In the genomic region with DNA sequence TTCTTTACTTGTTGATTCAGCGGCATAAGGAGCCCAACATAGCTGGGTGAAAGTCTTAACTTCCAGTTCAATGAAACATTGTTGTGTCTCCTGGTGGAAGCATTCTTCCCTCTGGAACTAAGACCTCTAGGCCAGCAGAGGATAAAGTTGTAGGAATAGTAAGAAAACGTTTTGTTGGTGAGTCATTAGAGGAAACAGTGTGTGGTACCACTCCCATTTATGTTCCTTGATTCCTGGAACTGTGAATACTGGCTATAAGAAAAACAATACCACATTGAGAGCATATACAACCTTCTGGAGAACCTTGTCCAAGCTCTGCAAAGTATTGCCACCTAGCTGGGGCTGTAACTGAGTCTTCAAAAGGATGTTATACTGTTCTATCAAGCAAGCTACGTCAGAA, we compare ENCODE assay signal across 20 cellular contexts.
A peak's percentile ranks its signal among the peaks of the same experiment; 100 is the strongest.
DNase-seq lines count a peak whose midpoint lies in the region; TF ChIP-seq lines count a peak whose summit lies in the region.
"Had no signal": no experiment of that assay in that cellular context is flagged by ENCODE, and none has a peak within 500 bp of the region (broad histone marks: within the 10 kb centered on the region; RNA-seq: fewer than 3 reads in every experiment).

No MANE protein-coding gene starts in this region.

- no peaks in the 10 kb centered on the region for H3K36me3 ChIP-seq in breast epithelium
- H3K36me3 ChIP-seq: MG63 had no signal

- H3K4me1 Mint-ChIP-seq in MCF 10A (ENCODE audit: insufficient read depth, unreplicated experiment): peaks cover 29% of the 10 kb centered on the region
- H3K4me1 Mint-ChIP-seq: CD14-positive monocyte had no signal

- no peaks in the 10 kb centered on the region for H3K27me3 Mint-ChIP-seq in MCF 10A (ENCODE audit: insufficient read depth, unreplicated experiment)

- peak overlapping the region; percentile 73 for H3K27ac Mint-ChIP-seq in MCF 10A (ENCODE audit: low read depth, unreplicated experiment)
- H3K27ac Mint-ChIP-seq: CD14-positive monocyte had no signal

- DNase-seq in MCF 10A (ENCODE audit: unreplicated experiment) (peak; percentile 33), breast epithelium (ENCODE audit: low spot score in 2 of 2) (no peak), cardiac fibroblast (ENCODE audit: low read depth in 2 of 2) (peak; percentile 21 to 41), iris pigment epithelial cell (ENCODE audit: low read depth) (peak; percentile 46), HPDE6-E6E7 (ENCODE audit: extremely low spot score) (no peak), foreskin melanocyte (no peak), NCI-H2081 (lab: John Stamatoyannopoulos, UW) (no peak)
- DNase-seq in effector CD8-positive, alpha-beta T cell (lab: John Stamatoyannopoulos, UW): no peak
- DNase-seq: DND-41; GDM1; IMR-90; MG63; NCI-H1092; NCI-H146; NCI-H2029 treated with DMSO at 0.1 percent for 48 hours; NCI-H510A; NCI-H748 treated with DMSO at 0.1 percent for 48 hours; NK-92 treated with Interleukin-12 subunit alpha and Interleukin-12 subunit beta, amount 100 ng/mL, for 24 hours had no signal

- H3K36me3 Mint-ChIP-seq in MCF 10A (ENCODE audit: insufficient read depth, unreplicated experiment): no peaks in the 10 kb centered on the region
- H3K36me3 Mint-ChIP-seq: CD14-positive monocyte had no signal

- no peak overlapping the region for H3K4me3 ChIP-seq in breast epithelium
- no peak overlapping the region for H3K4me3 ChIP-seq in cardiac fibroblast (replicated peaks in 1 of 2; ENCODE audit: low read depth in 2 of 2, low read length in 2 of 2)
- H3K4me3 ChIP-seq: MG63 had no signal

- POLR2A ChIA-PET in MCF 10A (lab: Yijun Ruan, JAX): interaction anchor here (1.3 kb wide), 1 partner anchor 21 kb away, joined by 3 read pairs; no protein-coding TSS in a partner anchor

- CTCF ChIA-PET in MCF 10A (lab: Yijun Ruan, JAX): no interaction called here

- no peak overlapping the region for H3K4me3 Mint-ChIP-seq in MCF 10A (ENCODE audit: unreplicated experiment)
- H3K4me3 Mint-ChIP-seq: CD14-positive monocyte had no signal

- no peak overlapping the region for H3K27ac ChIP-seq in breast epithelium
- H3K27ac ChIP-seq: 22Rv1 had no signal

- H3K27me3 ChIP-seq in breast epithelium: no peaks in the 10 kb centered on the region
- H3K27me3 ChIP-seq: MG63 had no signal

- H3K4me1 ChIP-seq in breast epithelium: no peaks in the 10 kb centered on the region

- TF ChIP-seq CTCF in MCF 10A (IDR thresholded peaks at IDR 0.05; ENCODE audit: unreplicated experiment) (no peak), breast epithelium (IDR thresholded peaks at IDR 0.05) (no peak), cardiac fibroblast (IDR thresholded peaks at IDR 0.05; ENCODE audit: low read depth, low read length) (no peak)

- BruUV-seq in MCF 10A (replicated peaks; lab: Mats Ljungman, UMichigan): no TSS peak

- H3K9me3 ChIP-seq in breast epithelium: no peaks in the 10 kb centered on the region
- H3K9me3 ChIP-seq: MG63 had no signal

- H3K9me3 Mint-ChIP-seq in MCF 10A (ENCODE audit: unreplicated experiment): peaks cover 8% of the 10 kb centered on the region

- TF ChIP-seq POLR2A in breast epithelium (IDR thresholded peaks at IDR 0.05): no peak

- intact Hi-C loops in MCF 10A (cut with micrococcal nuclease) (no loop called here), breast epithelium (cut with DNase I; ENCODE audit: low total_unique reads) (no loop called here)

Comparison
In these comparisons a context has a peak if more than half of its experiments do, and no peak if none do; other contexts are left out.
1. DNase-seq: peak in MCF 10A (single experiment), cardiac fibroblast (2 of 2) and iris pigment epithelial cell (single experiment); none in breast epithelium (0 of 2), HPDE6-E6E7 (single experiment), effector CD8-positive, alpha-beta T cell (single experiment), foreskin melanocyte (single experiment) and NCI-H2081 (0 of 2).